In the genomic region with DNA sequence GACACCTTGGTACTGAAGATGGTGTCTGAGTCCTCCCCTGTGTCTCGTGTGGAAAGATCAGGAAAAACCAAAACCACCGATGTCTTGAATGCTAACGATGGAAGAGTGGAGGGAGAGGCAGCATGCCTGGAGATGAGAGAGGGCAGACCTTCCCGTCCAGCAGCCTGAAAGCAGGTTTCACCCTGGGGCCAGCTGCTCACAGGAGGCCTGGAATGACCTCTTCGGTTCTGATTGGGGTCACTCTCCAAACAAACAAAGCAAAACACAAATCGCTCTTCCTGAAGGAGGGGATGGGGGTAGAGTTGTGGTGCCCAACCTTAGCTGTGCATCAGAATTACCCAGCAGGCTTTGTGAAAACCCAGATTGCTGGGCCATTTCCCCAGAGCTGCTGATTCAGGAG, we compare ENCODE assay signal across 21 cellular contexts.
"Had no signal": no experiment of that assay in that cellular context is flagged by ENCODE, and none has a peak within 500 bp of the region (broad histone marks: within the 10 kb centered on the region; RNA-seq: fewer than 3 reads in every experiment).

No MANE protein-coding gene starts in this region.

- H3K36me3 ChIP-seq: SJCRH30 had no signal

- FAIRE-seq: HTR-8/SVneo had no signal

- DNase-seq: KBM-7, NCI-H1092, NCI-H1105 treated with DMSO at 0.1 percent for 48 hours, NCI-H1417 treated with DMSO at 0.1 percent for 48 hours, NCI-H146, NCI-H1694 treated with DMSO at 0.1 percent for 48 hours, NCI-H1930, NCI-H2081, NCI-H2107, NCI-H2227 treated with DMSO at 0.1 percent for 48 hours, NCI-H524, NCI-H526 treated with DMSO at 0.1 percent for 48 hours, NCI-H748 treated with DMSO at 0.1 percent for 48 hours, PC-3, SHP77 treated with DMSO at 0.1 percent for 48 hours, SJCRH30 had no signal

- H3K4me3 ChIP-seq: SJCRH30 had no signal

- H3K9me3 ChIP-seq: SJCRH30 had no signal

- H3K27ac ChIP-seq: HL-60, RWPE1, SJCRH30 had no signal

- H3K4me1 ChIP-seq: SJCRH30 had no signal

- ATAC-seq: Panc1, PC-3, SK-N-SH treated with all-trans-retinoic acid at 6 μM for 48 hours had no signal
